32 cellular contexts compared by ENCODE assay signal in genomic region chr9:134278974-134279640, GRCh38.
"Had no signal": no experiment of that assay in that cellular context is flagged by ENCODE, and none has a peak within 500 bp of the region (broad histone marks: within the 10 kb centered on the region; RNA-seq: fewer than 3 reads in every experiment).

No MANE protein-coding gene starts in this region.

- H3K27ac ChIP-seq: coronary artery, esophagus muscularis mucosa, foreskin keratinocyte, gastroesophageal sphincter, heart left ventricle, left lung, ovary, psoas muscle, skin epidermis, spleen, testis, tibial artery, upper lobe of left lung, uterus had no signal

- H3K9me3 ChIP-seq: gastroesophageal sphincter, heart left ventricle, ovary, psoas muscle, testis, uterus had no signal

- FAIRE-seq: endothelial cell of umbilical vein, islet of Langerhans had no signal

- H3K27ac Mint-ChIP-seq: naive thymus-derived CD4-positive, alpha-beta T cell; nephron; stimulated activated memory B cell treated with anti-CD40 and anti-IgM and Interleukin-4, amounts not matched to agents 10 μg/mL and 1 μg/mL and 100 μg/mL, for 72 hours had no signal

- ATAC-seq: foreskin keratinocyte; gastroesophageal sphincter; heart left ventricle; left cardiac atrium; left lung; naive thymus-derived CD4-positive, alpha-beta T cell; psoas muscle; right cardiac atrium; stimulated activated memory B cell treated with anti-CD40 and anti-IgM and Interleukin-4, amounts not matched to agents 10 μg/mL and 1 μg/mL and 100 μg/mL, for 72 hours; stimulated activated naive CD8-positive, alpha-beta T cell treated with anti-CD3 and anti-CD28 coated beads, Interleukin-15, Interleukin-2, amounts not matched to agents 100 U/mL and 50 U/mL, for 24 hours had no signal

- H3K4me1 ChIP-seq: foreskin keratinocyte had no signal

- DNase-seq: dermis blood vessel endothelial cell; effector memory CD4-positive, alpha-beta T cell; foreskin keratinocyte; heart left ventricle; hippocampal formation; left cardiac atrium; left lung; mammary epithelial cell; mesendoderm; midbrain; naive thymus-derived CD4-positive, alpha-beta T cell; occipital lobe; ovary; posterior cingulate gyrus; psoas muscle; spleen; stimulated activated CD4-positive, alpha-beta T cell treated with anti-CD3 and anti-CD28 coated beads, Interleukin-4, amount 100 ng/mL, for 4 hours; stimulated activated naive CD8-positive, alpha-beta T cell treated with anti-CD3 and anti-CD28 coated beads, Interleukin-15, Interleukin-2, amounts not matched to agents 100 U/mL and 50 U/mL, for 24 hours; substantia nigra; testis; tibial artery; upper lobe of left lung; uterus had no signal

- H3K36me3 Mint-ChIP-seq: naive thymus-derived CD4-positive, alpha-beta T cell; stimulated activated memory B cell treated with anti-CD40 and anti-IgM and Interleukin-4, amounts not matched to agents 10 μg/mL and 1 μg/mL and 100 μg/mL, for 72 hours had no signal

- H3K9me3 Mint-ChIP-seq: naive thymus-derived CD4-positive, alpha-beta T cell; nephron; stimulated activated memory B cell treated with anti-CD40 and anti-IgM and Interleukin-4, amounts not matched to agents 10 μg/mL and 1 μg/mL and 100 μg/mL, for 72 hours had no signal

- H3K4me3 Mint-ChIP-seq: naive thymus-derived CD4-positive, alpha-beta T cell; nephron; stimulated activated memory B cell treated with anti-CD40 and anti-IgM and Interleukin-4, amounts not matched to agents 10 μg/mL and 1 μg/mL and 100 μg/mL, for 72 hours had no signal

- H3K36me3 ChIP-seq: esophagus muscularis mucosa, gastroesophageal sphincter, heart left ventricle, left lung, ovary, spleen, tibial artery, upper lobe of left lung, uterus had no signal

- H3K4me3 ChIP-seq: coronary artery, esophagus muscularis mucosa, gastroesophageal sphincter, heart left ventricle, left lung, ovary, psoas muscle, skin epidermis, spleen, testis, tibial artery, upper lobe of left lung, uterus had no signal

- H3K27me3 ChIP-seq: esophagus muscularis mucosa, ovary, testis, upper lobe of left lung, uterus had no signal
